Comparison of ENCODE assay signal across 16 cellular contexts in the genomic region with DNA sequence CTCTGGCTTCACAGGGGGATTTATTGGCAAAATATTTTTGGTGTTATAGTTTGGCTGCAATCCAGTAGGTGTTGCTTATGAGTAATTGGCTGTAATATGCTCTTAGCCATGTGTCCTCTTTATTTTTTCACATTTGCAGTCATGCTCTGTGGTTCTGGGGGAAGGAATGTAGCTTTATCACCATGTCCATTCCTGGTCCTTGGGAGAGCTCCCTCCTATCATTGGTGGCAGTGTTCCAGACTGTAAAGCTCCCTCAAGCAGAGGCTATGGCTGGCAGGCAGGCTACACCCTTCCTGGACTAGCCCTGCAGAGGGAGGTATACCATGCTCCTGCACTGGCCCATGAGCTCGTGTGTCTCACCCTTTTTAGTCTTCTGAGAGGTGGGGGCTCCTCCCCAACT.
DNase-seq lines count a peak whose midpoint lies in the region; ATAC-seq and TF ChIP-seq lines count a peak whose summit lies in the region.
"Had no signal": no experiment of that assay in that cellular context is flagged by ENCODE, and none has a peak within 500 bp of the region (broad histone marks: within the 10 kb centered on the region; RNA-seq: fewer than 3 reads in every experiment).

No MANE protein-coding gene starts in this region.

- H3K4me3 ChIP-seq in fibroblast of mammary gland (ENCODE audit: control insufficient read depth, low read depth, low read length), result no peak overlapping the region
- H3K4me3 ChIP-seq: heart left ventricle, K562, suprapubic skin had no signal

- intact Hi-C loops in posterior cingulate gyrus (cut with DNase I), result no loop called here

- ATAC-seq in HG03135 (IDR thresholded peaks at IDR 0.05; ENCODE audit: unreplicated experiment) (no peak), HG02798 (IDR thresholded peaks at IDR 0.05; ENCODE audit: poor library complexity, unreplicated experiment) (no peak)
- ATAC-seq: heart left ventricle, K562, left colon had no signal

- CTCF ChIA-PET in RWPE1 (lab: Yijun Ruan, JAX), result no interaction called here

- DNase-seq in DMS53 (lab: John Stamatoyannopoulos, UW) (peak; percentile 20), DMS53 treated with DMSO at 0.1 percent for 48 hours (lab: John Stamatoyannopoulos, UW; ENCODE audit: unreplicated experiment) (no peak), RWPE1 (ENCODE audit: low spot score) (peak; percentile 4), fibroblast of mammary gland (ENCODE audit: low read depth) (peak; percentile 0), renal cortical epithelial cell (ENCODE audit: low read depth) (peak; percentile 76), posterior cingulate gyrus (no peak)
- DNase-seq: activated T-cell treated with anti-CD3 and anti-CD28 coated beads for 4 hours, heart left ventricle, left colon, NCI-H1417, NCI-H510A treated with DMSO at 0.1 percent for 48 hours had no signal

- POLR2A ChIA-PET in RWPE1 (lab: Yijun Ruan, JAX; ENCODE audit: low non-redundant PET), result no interaction called here

- no peak overlapping the region for H3K27ac ChIP-seq in RWPE1
- H3K27ac ChIP-seq: 22Rv1, heart left ventricle, suprapubic skin had no signal

- no peak for TF ChIP-seq CTCF in RWPE1 (conservative IDR thresholded peaks at IDR 0.05; ENCODE audit: low read depth)
- TF ChIP-seq CTCF in fibroblast of mammary gland (conservative IDR thresholded peaks at IDR 0.05; ENCODE audit: control insufficient read depth, insufficient read depth, low read depth, low read length), result no peak

Comparison
In these comparisons a context has a peak if more than half of its experiments do, and no peak if none do; other contexts are left out.
1. DNase-seq: peak in DMS53 (single experiment), RWPE1 (single experiment), fibroblast of mammary gland (single experiment) and renal cortical epithelial cell (single experiment); none in DMS53 treated with DMSO at 0.1 percent for 48 hours (single experiment) and posterior cingulate gyrus (0 of 10).